2 cellular contexts compared by ENCODE assay signal in the genomic region with DNA sequence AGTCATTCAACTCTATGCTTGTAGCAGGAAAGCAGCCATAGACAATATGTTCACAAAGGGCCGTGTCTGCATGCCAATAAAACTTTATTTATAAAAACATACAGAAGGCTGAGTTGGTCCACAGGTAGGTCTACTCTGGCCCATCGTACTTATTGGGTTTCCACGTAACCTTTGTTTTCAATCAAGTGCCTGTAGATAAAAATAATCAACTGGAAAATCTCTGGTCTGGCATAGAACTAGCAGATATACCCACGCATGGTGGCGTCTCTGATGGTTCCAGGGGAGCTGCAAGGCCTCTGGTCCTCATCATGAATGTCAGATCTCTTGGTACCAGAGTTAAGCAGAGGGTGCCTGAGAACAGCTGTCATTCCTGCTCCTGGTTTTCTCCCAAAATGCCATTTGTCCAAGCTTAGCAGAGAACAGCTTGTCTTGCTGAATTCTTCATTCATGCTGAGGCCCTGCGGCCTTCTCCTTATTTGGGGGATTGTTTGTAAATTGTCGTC.
TF ChIP-seq lines count a peak whose summit lies in the region.

No MANE protein-coding gene starts in this region.

TF ChIP-seq in GM12878, 131 proteins besides CTCF, POLR2A, EP300 and RAD21:
- TF ChIP-seq ZBTB40 (IDR thresholded peaks at IDR 0.05; ENCODE audit: borderline replicate concordance) (peak; percentile 66), MXI1 (IDR thresholded peaks at IDR 0.05; ENCODE audit: low read depth, low read length) (no peak)

TF ChIP-seq in WTC11, 78 proteins besides CTCF, POLR2A, EP300 and RAD21:
- TF ChIP-seq IRF1 (CRISPR knock-in tag; IDR thresholded peaks at IDR 0.05) (no peak), ZBTB43 (CRISPR knock-in tag; IDR thresholded peaks at IDR 0.05) (no peak), TCF7 (CRISPR knock-in tag; IDR thresholded peaks at IDR 0.05; ENCODE audit: low read depth) (no peak), USF2 (CRISPR knock-in tag; IDR thresholded peaks at IDR 0.05) (no peak), ETV6 (CRISPR knock-in tag; IDR thresholded peaks at IDR 0.05) (no peak), NR1H2 (CRISPR knock-in tag; IDR thresholded peaks at IDR 0.05) (no peak)
- TF ChIP-seq, protein P1, sequence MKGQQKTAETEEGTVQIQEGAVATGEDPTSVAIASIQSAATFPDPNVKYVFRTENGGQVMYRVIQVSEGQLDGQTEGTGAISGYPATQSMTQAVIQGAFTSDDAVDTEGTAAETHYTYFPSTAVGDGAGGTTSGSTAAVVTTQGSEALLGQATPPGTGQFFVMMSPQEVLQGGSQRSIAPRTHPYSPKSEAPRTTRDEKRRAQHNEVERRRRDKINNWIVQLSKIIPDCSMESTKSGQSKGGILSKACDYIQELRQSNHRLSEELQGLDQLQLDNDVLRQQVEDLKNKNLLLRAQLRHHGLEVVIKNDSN (CRISPR knock-in tag; IDR thresholded peaks at IDR 0.05), result no peak
TF ChIP-seq in WTC11: peak in this region for 0.
